Comparison of ENCODE assay signal across 9 cellular contexts in genomic region chr21:45152265-45152746, GRCh38.
DNase-seq lines count a peak whose midpoint lies in the region; ATAC-seq and TF ChIP-seq lines count a peak whose summit lies in the region.
"Had no signal": no experiment of that assay in that cellular context is flagged by ENCODE, and none has a peak within 500 bp of the region (broad histone marks: within the 10 kb centered on the region; RNA-seq: fewer than 3 reads in every experiment).

No MANE protein-coding gene starts in this region.

- TF ChIP-seq CTCF in epithelial cell of proximal tubule (conservative IDR thresholded peaks at IDR 0.05; ENCODE audit: low read depth, low read length) (peak; percentile 8), upper lobe of left lung (IDR thresholded peaks at IDR 0.05) (peak in 2 of 6 experiments; percentile 10 to 24)

- H3K4me3 ChIP-seq in epithelial cell of proximal tubule (ENCODE audit: low read depth, low read length): no peak overlapping the region
- H3K4me3 ChIP-seq in upper lobe of left lung: no peak overlapping the region
- H3K4me3 ChIP-seq: skin epidermis had no signal

- 59 to 63% methylated on average over 22 to 24 of the region's 24 CpGs for WGBS in upper lobe of left lung, 2 donors

- H3K4me1 ChIP-seq in upper lobe of left lung: peaks cover 0 to 10% (median 5%) of the 10 kb centered on the region in 4 donors

- no peak overlapping the region for H3K27ac ChIP-seq in upper lobe of left lung

- peak; percentile 4 for DNase-seq in NCI-H146 (lab: John Stamatoyannopoulos, UW)
- no peak for DNase-seq in NCI-H146 treated with DMSO at 0.1 percent for 48 hours (lab: John Stamatoyannopoulos, UW; ENCODE audit: unreplicated experiment)
- DNase-seq in activated CD4-positive, alpha-beta T cell treated with anti-CD3 and anti-CD28 coated beads, Interleukin-2, amount 50 U/mL, for 48 hours: peak; percentile 53 to 68
- no peak for DNase-seq in epithelial cell of proximal tubule (ENCODE audit: low read depth)
- DNase-seq in pons (ENCODE audit: low spot score): peak; percentile 41
- DNase-seq in upper lobe of left lung: peak; percentile 73 to 75
- DNase-seq in DMS 273 (lab: John Stamatoyannopoulos, UW; ENCODE audit: unreplicated experiment): no peak

- no peak for TF ChIP-seq POLR2A in upper lobe of left lung (IDR thresholded peaks at IDR 0.05)

- H3K27me3 ChIP-seq in upper lobe of left lung: no peaks in the 10 kb centered on the region

- no peaks in the 10 kb centered on the region for H3K9me3 ChIP-seq in upper lobe of left lung

- H3K36me3 ChIP-seq in upper lobe of left lung: peaks cover 0 to 15% (median 0%) of the 10 kb centered on the region in 4 donors

- peak; percentile 23 to 79 for ATAC-seq in upper lobe of left lung (ENCODE audit: low FRiP score in 2 of 2)
- no peak for ATAC-seq in HG02970 (IDR thresholded peaks at IDR 0.05; ENCODE audit: low FRiP score, unreplicated experiment)

- TF ChIP-seq EP300 in upper lobe of left lung (IDR thresholded peaks at IDR 0.05): no peak

Comparison
In these comparisons a context has a peak if more than half of its experiments do, and no peak if none do; other contexts are left out.
1. DNase-seq: peak in NCI-H146 (single experiment), activated CD4-positive, alpha-beta T cell treated with anti-CD3 and anti-CD28 coated beads, Interleukin-2, amount 50 U/mL, for 48 hours (2 of 2), pons (single experiment) and upper lobe of left lung (2 of 2); none in NCI-H146 treated with DMSO at 0.1 percent for 48 hours (single experiment), epithelial cell of proximal tubule (single experiment) and DMS 273 (single experiment).